ENCODE assay signal across 1 cellular context in the genomic region with DNA sequence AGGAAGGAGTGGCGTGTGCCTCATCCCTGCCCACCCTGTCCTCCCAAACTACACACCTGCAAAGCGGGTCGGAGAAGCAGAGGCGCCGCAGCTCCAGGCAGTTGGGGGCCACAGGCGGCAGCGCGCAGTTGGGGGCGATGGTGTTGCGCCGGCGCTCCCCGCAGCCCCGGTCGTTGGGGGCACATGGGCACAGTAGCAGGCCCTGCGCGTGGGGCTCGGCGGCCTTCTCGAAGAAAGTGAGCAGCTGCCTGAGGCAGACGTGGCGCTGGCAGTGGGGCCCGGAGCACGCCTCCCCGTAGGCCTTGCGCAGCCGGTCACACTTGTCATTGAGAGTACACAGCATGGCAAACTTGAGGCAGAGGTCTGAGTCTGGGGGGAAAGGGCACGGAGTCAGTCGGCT.
TF ChIP-seq lines count a peak whose summit lies in the region.

No MANE protein-coding gene starts in this region.

TF ChIP-seq in K562, 482 proteins besides CTCF, POLR2A, EP300 and RAD21:
- TF ChIP-seq, protein P1, sequence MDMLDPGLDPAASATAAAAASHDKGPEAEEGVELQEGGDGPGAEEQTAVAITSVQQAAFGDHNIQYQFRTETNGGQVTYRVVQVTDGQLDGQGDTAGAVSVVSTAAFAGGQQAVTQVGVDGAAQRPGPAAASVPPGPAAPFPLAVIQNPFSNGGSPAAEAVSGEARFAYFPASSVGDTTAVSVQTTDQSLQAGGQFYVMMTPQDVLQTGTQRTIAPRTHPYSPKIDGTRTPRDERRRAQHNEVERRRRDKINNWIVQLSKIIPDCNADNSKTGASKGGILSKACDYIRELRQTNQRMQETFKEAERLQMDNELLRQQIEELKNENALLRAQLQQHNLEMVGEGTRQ (CRISPR knock-in tag; IDR thresholded peaks at IDR 0.05), result 0 out of 2 replicates have a peak, but pooled peaks have one; percentile 10
- TF ChIP-seq, protein P2, sequence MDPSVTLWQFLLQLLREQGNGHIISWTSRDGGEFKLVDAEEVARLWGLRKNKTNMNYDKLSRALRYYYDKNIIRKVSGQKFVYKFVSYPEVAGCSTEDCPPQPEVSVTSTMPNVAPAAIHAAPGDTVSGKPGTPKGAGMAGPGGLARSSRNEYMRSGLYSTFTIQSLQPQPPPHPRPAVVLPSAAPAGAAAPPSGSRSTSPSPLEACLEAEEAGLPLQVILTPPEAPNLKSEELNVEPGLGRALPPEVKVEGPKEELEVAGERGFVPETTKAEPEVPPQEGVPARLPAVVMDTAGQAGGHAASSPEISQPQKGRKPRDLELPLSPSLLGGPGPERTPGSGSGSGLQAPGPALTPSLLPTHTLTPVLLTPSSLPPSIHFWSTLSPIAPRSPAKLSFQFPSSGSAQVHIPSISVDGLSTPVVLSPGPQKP (CRISPR knock-in tag; IDR thresholded peaks at IDR 0.05), result no peak
